ENCODE assay signal across 8 cellular contexts in the genomic region with DNA sequence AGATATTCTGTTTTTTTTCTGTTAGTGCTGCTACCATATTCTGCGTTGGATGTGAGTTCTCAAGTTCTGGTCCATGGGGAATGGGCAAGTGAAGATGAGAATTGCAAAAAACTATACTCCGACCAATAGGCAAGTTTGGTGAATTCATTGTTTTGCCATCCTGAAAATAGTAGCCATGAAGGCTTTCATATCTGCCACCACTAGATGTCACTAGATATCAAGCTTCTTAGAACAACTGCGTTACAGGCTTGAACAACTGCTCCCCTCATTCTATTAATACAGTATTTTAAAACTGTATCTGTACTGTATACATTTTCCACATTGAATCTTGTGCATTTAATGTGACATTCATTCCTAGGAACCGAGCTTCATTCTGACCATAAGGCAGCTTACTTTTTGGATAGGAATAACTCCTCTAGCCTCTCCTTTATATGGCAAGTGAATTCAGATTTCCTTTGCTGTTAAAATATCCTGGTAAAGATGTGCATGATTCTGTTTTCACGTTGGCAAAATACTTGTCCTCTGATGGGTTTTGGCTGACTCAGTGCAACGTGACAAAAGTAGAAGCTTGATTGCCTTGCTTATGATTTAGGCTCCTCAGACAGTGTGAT.
A peak's percentile ranks its signal among the peaks of the same experiment; 100 is the strongest.
DNase-seq lines count a peak whose midpoint lies in the region; ATAC-seq, FAIRE-seq and TF ChIP-seq lines count a peak whose summit lies in the region.

No MANE protein-coding gene starts in this region.

- CTCF ChIA-PET in endothelial cell of umbilical vein (lab: Charles Lee), result interaction anchor here (0.7 to 5.1 kb wide), 15 partner anchors 9 to 1964 kb away, joined by 3 to 253 read pairs (median 6); no protein-coding TSS in a partner anchor

- no TSS peak for BruUV-seq in endothelial cell of umbilical vein (replicated peaks; lab: Mats Ljungman, UMichigan)

- no peaks in the 10 kb centered on the region for H3K4me1 ChIP-seq in GM23248 (ENCODE audit: insufficient read depth)
- peaks cover 4% of the 10 kb centered on the region for H3K4me1 ChIP-seq in endothelial cell of umbilical vein (ENCODE audit: control insufficient read depth, extremely low read depth, insufficient read depth, low read length)

- H3K36me3 ChIP-seq in GM23248 (ENCODE audit: low read depth) (no peaks in the 10 kb centered on the region), endothelial cell of umbilical vein (ENCODE audit: control insufficient read depth in 2 of 2, extremely low read depth in 1 of 2, insufficient read depth in 2 of 2, low read length in 2 of 2) (no peaks in the 10 kb centered on the region)

- H3K9me3 ChIP-seq in GM23248 (ENCODE audit: low read depth) (no peaks in the 10 kb centered on the region), endothelial cell of umbilical vein (replicated peaks; ENCODE audit: control insufficient read depth, insufficient read depth, low read length) (no peaks in the 10 kb centered on the region)

- no peaks in the 10 kb centered on the region; the same call in 1 of the 2 replicates for H3K27me3 ChIP-seq in GM23248 (replicated peaks; ENCODE audit: insufficient read depth)
- H3K27me3 ChIP-seq in endothelial cell of umbilical vein (ENCODE audit: control insufficient read depth in 2 of 2, insufficient read depth in 2 of 2, low read length in 2 of 2), result peaks cover 7 to 14% of the 10 kb centered on the region in 2 experiments

- no peak for ATAC-seq in GM21717 (IDR thresholded peaks at IDR 0.05; ENCODE audit: unreplicated experiment)

- no peak for TF ChIP-seq POLR2A in endothelial cell of umbilical vein (IDR thresholded peaks at IDR 0.05; ENCODE audit: low read depth, low read length)

- H3F3A ChIP-seq in GM23248 (ENCODE audit: insufficient read depth), result no peaks in the 10 kb centered on the region

- WGBS in GM23248 (ENCODE audit: low coverage in 1 of 2, low lambda C conversion rate in 2 of 2, missing lambda C conversion rate in 2 of 2), 2 experiments, result 0 to 3% methylated on average over 6 of the region's 6 CpGs

- POLR2A ChIA-PET in endothelial cell of umbilical vein (lab: Charles Lee), result no interaction called here

- H3K79me2 ChIP-seq in GM23248 (ENCODE audit: insufficient read depth) (no peaks in the 10 kb centered on the region), endothelial cell of umbilical vein (ENCODE audit: control insufficient read depth, insufficient read depth, low read length) (no peaks in the 10 kb centered on the region)

- H2AFZ ChIP-seq in GM23248 (no peak overlapping the region), endothelial cell of umbilical vein (ENCODE audit: low read depth, low read length) (no peak overlapping the region)

- FAIRE-seq in endothelial cell of umbilical vein (lab: Jason Lieb, UNC), result peak; percentile 63

- peak; percentile 56 to 69 for TF ChIP-seq CTCF in endothelial cell of umbilical vein (IDR thresholded peaks at IDR 0.05; ENCODE audit: extremely low read depth in 1 of 2, insufficient read depth in 1 of 2, low read depth in 1 of 2, low read length in 2 of 2)

- no peaks in the 10 kb centered on the region for H3K9me2 ChIP-seq in GM23248 (ENCODE audit: insufficient read depth)

- no peak overlapping the region for H3K4me2 ChIP-seq in GM23248 (ENCODE audit: unreplicated experiment)
- no peak overlapping the region for H3K4me2 ChIP-seq in endothelial cell of umbilical vein (ENCODE audit: insufficient read depth, low read length)

- in situ Hi-C loops in GM23248 (cut with MboI), result no loop called here

- no peaks in the 10 kb centered on the region for H4K20me1 ChIP-seq in GM23248 (ENCODE audit: insufficient read depth)
- H4K20me1 ChIP-seq in endothelial cell of umbilical vein (replicated peaks; ENCODE audit: control insufficient read depth, extremely low read depth, insufficient read depth, low read length), result no peaks in the 10 kb centered on the region

- H3K9me1 ChIP-seq in endothelial cell of umbilical vein (replicated peaks; ENCODE audit: control insufficient read depth, extremely low read depth, insufficient read depth, low read length), result no peaks in the 10 kb centered on the region

- DNase-seq in GDM1 (lab: John Stamatoyannopoulos, UW) (peak; percentile 4), GM23248 (peak; percentile 82), MV-4-11 (lab: John Stamatoyannopoulos, UW) (peak; percentile 48), SIG-M5 treated with dmso at 0.1 percent for 504 hours (lab: John Stamatoyannopoulos, UW; ENCODE audit: unreplicated experiment) (peak; percentile 73), endothelial cell of umbilical vein (ENCODE audit: low read depth, low spot score) (peak; percentile 69), middle frontal gyrus (ENCODE audit: extremely low spot score, low spot score) (peak; percentile 61)
- DNase-seq in activated CD8-positive, alpha-beta memory T cell treated with anti-CD3 and anti-CD28 coated beads, Interleukin-2, amount 50 U/mL, for 48 hours, result no peak

- H3K9ac ChIP-seq in GM23248 (no peak overlapping the region), endothelial cell of umbilical vein (replicated peaks; ENCODE audit: extremely low read depth, insufficient read depth, low read length) (no peak overlapping the region)

- H3K4me3 ChIP-seq in GM23248, result no peak overlapping the region
- no peak overlapping the region for H3K4me3 ChIP-seq in endothelial cell of umbilical vein (replicated peaks in 1 of 3; ENCODE audit: insufficient read depth in 1 of 3, low read depth in 1 of 3, low read length in 3 of 3)

- dilution Hi-C loops in endothelial cell of umbilical vein (cut with MboI; ENCODE audit: extremely low pct_ligation_motif_present, low sequenced_read_pairs), result no loop called here

- intact Hi-C loops in endothelial cell of umbilical vein (cut with micrococcal nuclease), result loop anchor here (1.0 to 5.0 kb wide), 6 partner anchors 191 to 902 kb away; a partner anchor contains a TSS

- H3K27ac ChIP-seq in GM23248, result no peak overlapping the region
- no peak overlapping the region for H3K27ac ChIP-seq in endothelial cell of umbilical vein (ENCODE audit: insufficient read depth, low read depth, low read length)

TF ChIP-seq in endothelial cell of umbilical vein, 7 proteins besides CTCF, POLR2A, EP300 and RAD21:
- TF ChIP-seq POLR2AphosphoS5 (IDR thresholded peaks at IDR 0.05; ENCODE audit: insufficient read depth, low read depth, low read length) (no peak), MYC (IDR thresholded peaks at IDR 0.05; ENCODE audit: low read depth, low read length) (no peak), EZH2 (IDR thresholded peaks at IDR 0.05; ENCODE audit: borderline replicate concordance, low read depth, low read length, severe bottlenecking) (no peak), FOS (IDR thresholded peaks at IDR 0.05; ENCODE audit: borderline replicate concordance, insufficient read depth, low read length) (no peak), GATA2 (IDR thresholded peaks at IDR 0.05; ENCODE audit: insufficient read depth, insufficient read length, low read depth, low read length) (no peak), JUN (IDR thresholded peaks at IDR 0.05; ENCODE audit: borderline replicate concordance, insufficient read depth, insufficient read length, low read depth) (no peak)
- TF ChIP-seq, protein P1, sequence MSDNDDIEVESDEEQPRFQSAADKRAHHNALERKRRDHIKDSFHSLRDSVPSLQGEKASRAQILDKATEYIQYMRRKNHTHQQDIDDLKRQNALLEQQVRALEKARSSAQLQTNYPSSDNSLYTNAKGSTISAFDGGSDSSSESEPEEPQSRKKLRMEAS (IDR thresholded peaks at IDR 0.05; ENCODE audit: insufficient read depth, insufficient read length), result no peak
